13 cellular contexts compared by ENCODE assay signal in genomic region chr11:86811637-86812321, GRCh38. TPM values are rescaled to one million over a fixed set of nuclear protein-coding genes. Genes with fewer than 3 reads are reported as not detected.
DNase-seq lines count a peak whose midpoint lies in the region; ATAC-seq and TF ChIP-seq lines count a peak whose summit lies in the region.
"Had no signal": no experiment of that assay in that cellular context is flagged by ENCODE, and none has a peak within 500 bp of the region (broad histone marks: within the 10 kb centered on the region; RNA-seq: fewer than 3 reads in every experiment).

No MANE protein-coding gene starts in this region.

- peaks cover 42 to 45% of the 10 kb centered on the region in 2 experiments for H3K36me3 ChIP-seq in SK-N-SH (replicated peaks in 1 of 2; ENCODE audit: control insufficient read depth in 1 of 2, insufficient read depth in 2 of 2, low read length in 1 of 2)
- H3K36me3 ChIP-seq in sigmoid colon: peaks cover 0 to 13% (median 9%) of the 10 kb centered on the region in 4 donors

- TF ChIP-seq POLR2A in sigmoid colon (IDR thresholded peaks at IDR 0.05): no peak

- WGBS in SK-N-SH (ENCODE audit: low lambda C conversion rate): 69% methylated on average over 2 of the region's 2 CpGs
- 23 to 71% methylated on average over 2 of the region's 2 CpGs for WGBS in sigmoid colon, 2 donors

- no peak for ATAC-seq in GM21528 (IDR thresholded peaks at IDR 0.05; ENCODE audit: low FRiP score, unreplicated experiment)
- no peak for ATAC-seq in GM18502 (IDR thresholded peaks at IDR 0.05; ENCODE audit: poor library complexity, unreplicated experiment)

- POLR2A ChIA-PET in SK-N-SH (lab: Yijun Ruan, JAX): no interaction called here

- CTCF ChIA-PET in SK-N-SH (lab: Yijun Ruan, JAX): interaction anchor here (0.7 to 1.8 kb wide), 5 partner anchors 8 to 356 kb away, joined by 3 to 9 read pairs (median 3); no protein-coding TSS in a partner anchor

- no peaks in the 10 kb centered on the region for H3K9me3 ChIP-seq in SK-N-SH
- no peaks in the 10 kb centered on the region for H3K9me3 ChIP-seq in sigmoid colon

- peaks cover 81% of the 10 kb centered on the region for H3F3A ChIP-seq in SK-N-SH (replicated peaks; ENCODE audit: insufficient read depth)

- no peak for TF ChIP-seq RAD21 in SK-N-SH (IDR thresholded peaks at IDR 0.05; ENCODE audit: low read length)

- peaks cover 83% of the 10 kb centered on the region for H3K79me2 ChIP-seq in SK-N-SH (ENCODE audit: insufficient read depth)

- H3K4me1 ChIP-seq in SK-N-SH (ENCODE audit: control insufficient read depth in 1 of 2, insufficient read depth in 2 of 2, low read depth in 1 of 2, low read length in 1 of 2) (peaks cover 0 to 61% of the 10 kb centered on the region in 2 experiments), sigmoid colon (peaks cover 0 to 89% (median 78%) of the 10 kb centered on the region in 4 donors)

- H3K4me2 ChIP-seq in SK-N-SH: peak overlapping the region; percentile 3; the same call in 1 of the 2 replicates

- H3K9me2 ChIP-seq in SK-N-SH: no peaks in the 10 kb centered on the region

- H3K9ac ChIP-seq in SK-N-SH: peak overlapping the region; percentile 7; the same call in 1 of the 2 replicates

- H3K27me3 ChIP-seq in SK-N-SH (ENCODE audit: insufficient read depth) (no peaks in the 10 kb centered on the region), sigmoid colon (no peaks in the 10 kb centered on the region)

- DNase-seq in Daoy (ENCODE audit: low read depth) (peak; percentile 79), SK-N-SH (no peak), fibroblast of the conjunctiva (ENCODE audit: low read depth) (peak; percentile 40), sigmoid colon (no peak), NCI-H2171 (lab: John Stamatoyannopoulos, UW) (no peak), GM20000 (ENCODE audit: low spot score) (no peak)
- DNase-seq: activated T-cell treated with anti-CD3 and anti-CD28 coated beads, Interleukin-2, amount 50 U/mL, for 48 hours; DMS 273 treated with DMSO at 0.1 percent for 48 hours; kidney; NCI-H1092 had no signal

- H3K27ac ChIP-seq in SK-N-SH (ENCODE audit: low read depth in 2 of 2, low read length in 1 of 2) (peak overlapping the region; percentile 34 to 95; a peak in 3 of 4 replicates), sigmoid colon (peak overlapping the region in 3 of 4 donors; percentile 80 to 92 (median 87))

- H2AFZ ChIP-seq in SK-N-SH (ENCODE audit: low read depth): no peak overlapping the region

- no peak for TF ChIP-seq CTCF in SK-N-SH (IDR thresholded peaks at IDR 0.05)
- no peak for TF ChIP-seq CTCF in sigmoid colon (IDR thresholded peaks at IDR 0.05)
- no peak for TF ChIP-seq CTCF in GM20000 (IDR thresholded peaks at IDR 0.05; ENCODE audit: extremely low read depth, missing control alignments)

- TF ChIP-seq EP300 in SK-N-SH (IDR thresholded peaks at IDR 0.05; ENCODE audit: borderline replicate concordance in 1 of 2, low read depth in 1 of 2, low read length in 1 of 2): peak in 1 of 2 experiments; percentile 76; a peak in 2 of 4 replicates
- no peak for TF ChIP-seq EP300 in sigmoid colon (IDR thresholded peaks at IDR 0.05)

- peaks cover 54% of the 10 kb centered on the region for H4K20me1 ChIP-seq in SK-N-SH (ENCODE audit: insufficient read depth)

- H3K4me3 ChIP-seq in SK-N-SH (ENCODE audit: low read depth in 2 of 2, low read length in 1 of 2) (no peak overlapping the region), sigmoid colon (no peak overlapping the region)
- H3K4me3 ChIP-seq: coronary artery had no signal

- intact Hi-C loops in sigmoid colon (cut with DNase I): loop anchor here (5.0 kb wide), 1 partner anchor 184 kb away; no protein-coding TSS in a partner anchor

TF ChIP-seq in SK-N-SH, 30 proteins besides CTCF, POLR2A, EP300 and RAD21:
- TF ChIP-seq FOSL2 (IDR thresholded peaks at IDR 0.05; ENCODE audit: borderline replicate concordance, low read depth) (peak; percentile 78), TCF12 (IDR thresholded peaks at IDR 0.05) (peak; percentile 82), SIN3A (IDR thresholded peaks at IDR 0.05; ENCODE audit: borderline replicate concordance, low read depth, low read length) (peak; percentile 68; the same call in 1 of the 2 replicates), RFX5 (IDR thresholded peaks at IDR 0.05; ENCODE audit: low read length) (no peak), YY1 (IDR thresholded peaks at IDR 0.05; ENCODE audit: low read depth) (0 out of 2 replicates have a peak, but pooled peaks have one; percentile 35), MAX (IDR thresholded peaks at IDR 0.05; ENCODE audit: low read depth) (no peak; the same call in 1 of the 2 replicates), NFIC (IDR thresholded peaks at IDR 0.05; ENCODE audit: borderline replicate concordance) (peak; percentile 76), JUND (IDR thresholded peaks at IDR 0.05) (peak; percentile 69), PBX3 (IDR thresholded peaks at IDR 0.05) (peak; percentile 93), POLR2AphosphoS5 (IDR thresholded peaks at IDR 0.05; ENCODE audit: low read depth, low read length) (peak; percentile 73), RCOR1 (IDR thresholded peaks at IDR 0.05; ENCODE audit: low read length) (no peak), TAF1 (IDR thresholded peaks at IDR 0.05; ENCODE audit: borderline replicate concordance, low read depth, low read length) (no peak)

RNA-seq across cellular contexts. Expression of gene PRSS23, which starts 11.4 kb away (rescaled TPM):
- total RNA-seq in Daoy (2014; rRNA removed; shearing (Covaris generic)): 97.4 and 104 TPM in 2 replicates
- polyA plus RNA-seq in SK-N-SH (2012; rRNA removed): 326 and 429 TPM in 2 replicates
- 346 and 361 TPM in 2 replicates for polyA plus RNA-seq in SK-N-SH (2012; cell fraction: cytosol; rRNA removed)
- polyA plus RNA-seq in SK-N-SH (2012; cell fraction: nucleus; rRNA removed): 89.2 and 204 TPM in 2 replicates
- total RNA-seq in sigmoid colon: 100 to 1,000 TPM in 3 of 4 donors, 10 to 100 TPM in 1; 78.5 to 183 (median 120) TPM
- 10 to 100 TPM; 25.2 to 32.4 (median 32.2) TPM for polyA plus RNA-seq in sigmoid colon

Comparison
In these comparisons a context has a peak if more than half of its experiments do, and no peak if none do; other contexts are left out.
1. DNase-seq: peak in Daoy (single experiment) and fibroblast of the conjunctiva (single experiment); none in SK-N-SH (single experiment), sigmoid colon (single experiment), NCI-H2171 (single experiment) and GM20000 (single experiment).